Comparison of ENCODE assay signal across 8 cellular contexts in genomic region chr3:4474683-4475490, GRCh38. TPM values are rescaled to one million over a fixed set of nuclear protein-coding genes. Genes with fewer than 3 reads are reported as not detected.
DNase-seq lines count a peak whose midpoint lies in the region; ATAC-seq and TF ChIP-seq lines count a peak whose summit lies in the region.

No MANE protein-coding gene starts in this region.

- DNase-seq in Daoy (ENCODE audit: low read depth) = peak; percentile 70
- no peak for DNase-seq in MM.1S
- peak; percentile 79 for DNase-seq in astrocyte of the hippocampus (ENCODE audit: low read depth, low spot score)
- DNase-seq in medulla oblongata (ENCODE audit: extremely low spot score) = peak; percentile 65
- DNase-seq in 8988T = no peak
- DNase-seq in HT-29 (ENCODE audit: low spot score) = no peak
- no peak for DNase-seq in NCI-H446 treated with DMSO at 0.1 percent for 48 hours (lab: John Stamatoyannopoulos, UW)

- no peak overlapping the region for H3K4me3 ChIP-seq in MM.1S (ENCODE audit: low read length)

- H3K27me3 ChIP-seq in MM.1S (replicated peaks; ENCODE audit: insufficient read depth, low read length) = peaks cover 15% of the 10 kb centered on the region

- no peak overlapping the region for H3K9ac ChIP-seq in MM.1S (ENCODE audit: low read length)

- no peak for TF ChIP-seq CTCF in MM.1S (IDR thresholded peaks at IDR 0.05; ENCODE audit: low read length)

- no peaks in the 10 kb centered on the region for H3K4me1 ChIP-seq in MM.1S (ENCODE audit: low read length)

- 0 out of 2 replicates have a peak overlapping the region, but pooled peaks have one; percentile 2 for H2AFZ ChIP-seq in MM.1S (ENCODE audit: low read length)

- H3K9me3 ChIP-seq in MM.1S (replicated peaks; ENCODE audit: insufficient read depth, low read length) = no peaks in the 10 kb centered on the region

- peak; percentile 62 for ATAC-seq in GM21717 (IDR thresholded peaks at IDR 0.05; ENCODE audit: unreplicated experiment)

- no peaks in the 10 kb centered on the region for H3K9me2 ChIP-seq in MM.1S (replicated peaks; ENCODE audit: insufficient read depth, low read length)

- no peak overlapping the region for H3K27ac ChIP-seq in MM.1S (ENCODE audit: low read length)

- H3K4me2 ChIP-seq in MM.1S (ENCODE audit: low read depth, low read length) = no peak overlapping the region

- H3K79me2 ChIP-seq in MM.1S (ENCODE audit: low read length) = no peaks in the 10 kb centered on the region

- no peaks in the 10 kb centered on the region for H3F3A ChIP-seq in MM.1S (ENCODE audit: insufficient read depth, low read length)

- no peaks in the 10 kb centered on the region for H3K36me3 ChIP-seq in MM.1S (replicated peaks; ENCODE audit: insufficient read depth, low read length)

- H4K20me1 ChIP-seq in MM.1S (ENCODE audit: insufficient read depth, low read length) = no peaks in the 10 kb centered on the region

RNA-seq across cellular contexts. Expression of gene SUMF1, which starts 7.8 kb away (rescaled TPM):
- 11.0 and 17.8 TPM in 2 replicates for total RNA-seq in Daoy (2014; rRNA removed; shearing (Covaris generic))
- 17.5 and 21.8 TPM in 2 replicates for total RNA-seq in HT-29 (2014; rRNA removed; shearing (Covaris generic))

RNA-seq across cellular contexts. Expression of gene ITPR1, which starts 18.3 kb away (rescaled TPM):
- 9.8 and 26.0 TPM in 2 replicates for total RNA-seq in Daoy (2014; rRNA removed; shearing (Covaris generic))
- total RNA-seq in HT-29 (2014; rRNA removed; shearing (Covaris generic)) = 3.6 and 5.1 TPM in 2 replicates

Comparison
In these comparisons a context has a peak if more than half of its experiments do, and no peak if none do; other contexts are left out.
1. DNase-seq: peak in Daoy (single experiment), astrocyte of the hippocampus (single experiment) and medulla oblongata (single experiment); none in MM.1S (single experiment), 8988T (single experiment), HT-29 (single experiment) and NCI-H446 treated with DMSO at 0.1 percent for 48 hours (single experiment).